In genomic region chr6:31149827-31150447, GRCh38 we compare ENCODE assay signal across 15 cellular contexts. TPM values are rescaled to one million over a fixed set of nuclear protein-coding genes. Genes with fewer than 3 reads are reported as not detected.
A peak's percentile ranks its signal among the peaks of the same experiment; 100 is the strongest.
DNase-seq lines count a peak whose midpoint lies in the region; ATAC-seq, FAIRE-seq and TF ChIP-seq lines count a peak whose summit lies in the region.
"Had no signal": no experiment of that assay in that cellular context is flagged by ENCODE, and none has a peak within 500 bp of the region (broad histone marks: within the 10 kb centered on the region; RNA-seq: fewer than 3 reads in every experiment).

No MANE protein-coding gene starts in this region.

- H3K79me2 ChIP-seq in HepG2 (ENCODE audit: insufficient read depth, low read length) = no peaks in the 10 kb centered on the region

- no peaks in the 10 kb centered on the region for H4K20me1 ChIP-seq in HepG2 (ENCODE audit: insufficient read depth, low read length)
- H4K20me1 ChIP-seq: BLaER1 had no signal

- peaks cover 0 to 11% (median 6%) of the 10 kb centered on the region in 4 donors for H3K4me1 ChIP-seq in liver (ENCODE audit: control insufficient read depth in 4 of 4, insufficient read depth in 4 of 4, low read length in 3 of 4)
- H3K4me1 ChIP-seq in HepG2 (ENCODE audit: insufficient read depth, low read length) = no peaks in the 10 kb centered on the region
- no peaks in the 10 kb centered on the region for H3K4me1 ChIP-seq in neuronal stem cell (ENCODE audit: control insufficient read depth in 2 of 2, insufficient read depth in 1 of 2, low read depth in 1 of 2, low read length in 2 of 2)

- H2AK5ac ChIP-seq in neuronal stem cell (ENCODE audit: low read depth, low read length) = no peak overlapping the region

- peaks cover 0 to 4% (median 3%) of the 10 kb centered on the region in 4 donors for H3K36me3 ChIP-seq in liver (ENCODE audit: control insufficient read depth in 4 of 4, insufficient read depth in 3 of 4, low read depth in 1 of 4, low read length in 3 of 4)
- H3K36me3 ChIP-seq in HepG2 (replicated peaks in 1 of 2; ENCODE audit: control insufficient read depth in 1 of 2, insufficient read depth in 2 of 2, low read length in 2 of 2) = peaks cover 3 to 23% of the 10 kb centered on the region in 2 experiments; a peak in 4 of 5 replicates
- peaks cover 31 to 60% of the 10 kb centered on the region in 2 donors for H3K36me3 ChIP-seq in neuronal stem cell (replicated peaks in 1 of 2; ENCODE audit: control insufficient read depth in 2 of 2, insufficient read depth in 2 of 2, low read length in 2 of 2)

- H3K9me3 ChIP-seq in liver (ENCODE audit: control insufficient read depth in 4 of 4, low read length in 3 of 4) (no peaks in the 10 kb centered on the region), HepG2 (ENCODE audit: low read length) (no peaks in the 10 kb centered on the region), neuronal stem cell (replicated peaks in 1 of 2; ENCODE audit: control insufficient read depth in 2 of 2, insufficient read depth in 1 of 2, low read depth in 1 of 2, low read length in 2 of 2) (no peaks in the 10 kb centered on the region)
- H3K9me3 ChIP-seq: BLaER1 had no signal

- H3K4ac ChIP-seq in neuronal stem cell (ENCODE audit: low read length) = no peak overlapping the region

- H3K4me3 ChIP-seq in liver (ENCODE audit: low read depth in 1 of 3, low read length in 3 of 3) (no peak overlapping the region), HepG2 (replicated peaks in 1 of 3; ENCODE audit: insufficient read depth in 1 of 3, low read depth in 2 of 3, low read length in 3 of 3) (no peak overlapping the region), neuronal stem cell (ENCODE audit: low read length in 2 of 2) (no peak overlapping the region)
- H3K4me3 ChIP-seq: BLaER1 had no signal

- in situ Hi-C loops in HepG2 (cut with HindIII; ENCODE audit: extremely low pct_ligation_motif_present, low pct_unique_long_range_greater_than_20kb) = no loop called here

- H3K4me2 ChIP-seq in HepG2 (ENCODE audit: low read depth, low read length) (no peak overlapping the region), neuronal stem cell (ENCODE audit: insufficient read depth, low read length, poor library complexity, severe bottlenecking) (no peak overlapping the region)
- H3K4me2 ChIP-seq: BLaER1 had no signal

- DNase-seq in HepG2 (ENCODE audit: low spot score) = no peak
- no peak for DNase-seq in RWPE1 (ENCODE audit: low spot score)
- no peak for DNase-seq in neuronal stem cell (ENCODE audit: low spot score)
- DNase-seq in activated T-cell treated with anti-CD3 and anti-CD28 coated beads for 4 hours = no peak
- DNase-seq in omental fat pad (ENCODE audit: low spot score) = no peak
- no peak for DNase-seq in T-helper 2 cell
- DNase-seq: 8988T; AML-193; CD4-positive, CD25-positive, alpha-beta regulatory T cell; DMS53; GF-D8; H7 had no signal

- no peak overlapping the region for H2BK12ac ChIP-seq in neuronal stem cell (ENCODE audit: low read length)

- 50% methylated on average over 6 of the region's 6 CpGs for WGBS in liver
- WGBS in HepG2 (ENCODE audit: low lambda C conversion rate) = 82% methylated on average over 5 of the region's 6 CpGs
- no CpG with 5 or more reads among the region's 6 CpGs for WGBS in neuronal stem cell (ENCODE audit: extremely low coverage in 2 of 2, insufficient read length in 2 of 2, insufficient replicate concordance in 1 of 2), 2 donors

- ATAC-seq in HepG2 (no peak), omental fat pad (ENCODE audit: low FRiP score) (no peak)

- intact Hi-C loops in HepG2 (cut with micrococcal nuclease; ENCODE audit: unreplicated experiment) = no loop called here

- H2AFZ ChIP-seq in HepG2 (ENCODE audit: low read length) = no peak overlapping the region
- no peak overlapping the region for H2AFZ ChIP-seq in neuronal stem cell (ENCODE audit: low read length)

- H3K27me3 ChIP-seq in liver (ENCODE audit: control insufficient read depth in 4 of 4, insufficient read depth in 4 of 4, low read length in 3 of 4) (no peaks in the 10 kb centered on the region), HepG2 (ENCODE audit: control insufficient read depth in 1 of 2, insufficient read depth in 2 of 2, low read length in 2 of 2) (no peaks in the 10 kb centered on the region), neuronal stem cell (ENCODE audit: control insufficient read depth in 3 of 3, insufficient read depth in 3 of 3, low read depth in 1 of 3, low read length in 3 of 3) (no peaks in the 10 kb centered on the region)
- H3K27me3 ChIP-seq: BLaER1 had no signal

- H2BK5ac ChIP-seq in neuronal stem cell (ENCODE audit: low read length) = no peak overlapping the region

- no peak overlapping the region for H3K14ac ChIP-seq in neuronal stem cell (ENCODE audit: low read length)

- no peak overlapping the region for H4K8ac ChIP-seq in neuronal stem cell (ENCODE audit: low read depth, low read length)

- POLR2A ChIA-PET in HepG2 (lab: Yijun Ruan, JAX) (no interaction called here), RWPE1 (lab: Yijun Ruan, JAX; ENCODE audit: low non-redundant PET) (no interaction called here)

- TF ChIP-seq RAD21 in liver (IDR thresholded peaks at IDR 0.05) = peak in 1 of 2 donors; percentile 29
- TF ChIP-seq RAD21 in HepG2 (CRISPR knock-in tag; IDR thresholded peaks at IDR 0.05) = no peak

- no peak overlapping the region for H3K18ac ChIP-seq in neuronal stem cell (ENCODE audit: low read length)

- BruUV-seq in HepG2 (replicated peaks; lab: Mats Ljungman, UMichigan) = no TSS peak

- H2BK120ac ChIP-seq in neuronal stem cell (ENCODE audit: low read depth, low read length) = no peak overlapping the region

- TF ChIP-seq CTCF in liver (IDR thresholded peaks at IDR 0.05; ENCODE audit: low read depth, low read length, missing input control) (no peak), HepG2 (CRISPR knock-in tag; IDR thresholded peaks at IDR 0.05) (no peak), RWPE1 (conservative IDR thresholded peaks at IDR 0.05; ENCODE audit: low read depth) (no peak), omental fat pad (IDR thresholded peaks at IDR 0.05) (no peak)

- no peak overlapping the region for H4K91ac ChIP-seq in neuronal stem cell (ENCODE audit: low read depth, low read length, poor library complexity)

- peaks cover 2% of the 10 kb centered on the region for H3K79me1 ChIP-seq in neuronal stem cell (ENCODE audit: low read depth, low read length)

- CTCF ChIA-PET in HepG2 (lab: Yijun Ruan, JAX; ENCODE audit: low intra/inter-chr PET ratio, low total read pairs) (no interaction called here), RWPE1 (lab: Yijun Ruan, JAX) (interaction anchor here (1.1 kb wide), 1 partner anchor 216 kb away, joined by 3 read pairs; no protein-coding TSS in a partner anchor)

- no peak for FAIRE-seq in HepG2 (lab: Jason Lieb, UNC)

- no peak for TF ChIP-seq POLR2A in HepG2 (IDR thresholded peaks at IDR 0.05; ENCODE audit: insufficient read depth in 1 of 2, low read depth in 2 of 2, low read length in 2 of 2)

- no peak overlapping the region for H2BK15ac ChIP-seq in neuronal stem cell (ENCODE audit: low read length)

- H3K27ac ChIP-seq in liver (ENCODE audit: low read depth in 1 of 2, low read length in 2 of 2) (peak overlapping the region in 1 of 2 donors; percentile 38), HepG2 (ENCODE audit: extremely low read length, insufficient read depth, low read length) (no peak overlapping the region), RWPE1 (peak overlapping the region; percentile 15; the same call in 1 of the 2 replicates), neuronal stem cell (replicated peaks; ENCODE audit: low read length) (no peak overlapping the region)
- H3K27ac ChIP-seq: BLaER1 had no signal

- H3K23ac ChIP-seq in neuronal stem cell (ENCODE audit: low read depth, low read length, poor library complexity) = peak overlapping the region; percentile 8

- no peak overlapping the region for H3K9ac ChIP-seq in liver (ENCODE audit: low read depth in 1 of 2, low read length in 2 of 2)
- no peak overlapping the region for H3K9ac ChIP-seq in HepG2 (ENCODE audit: insufficient read depth, low read depth, low read length)
- peak overlapping the region; percentile 30 for H3K9ac ChIP-seq in neuronal stem cell (ENCODE audit: low read depth, low read length, poor library complexity)
- H3K9ac ChIP-seq: BLaER1 had no signal

- TF ChIP-seq EP300 in HepG2 (IDR thresholded peaks at IDR 0.05; ENCODE audit: low read depth in 2 of 2, low read length in 2 of 2) (no peak), HepG2 (CRISPR knock-in tag; IDR thresholded peaks at IDR 0.05; ENCODE audit: borderline replicate concordance) (no peak)

RNA-seq across cellular contexts. Expression of gene CCHCR1, which starts 7.7 kb away (rescaled TPM):
- total RNA-seq in liver (1 to 10 TPM; 6.9 to 9.9 TPM), HepG2 (2016; rRNA removed; fragmentation: Illumina TruSeq; extraction: Trizol) (20.2 and 28.2 TPM in 2 replicates), omental fat pad (10 to 100 TPM in 1 of 4 donors, 1 to 10 TPM in 3; 4.6 to 21.1 (median 5.0) TPM)
- polyA plus RNA-seq in liver (1 to 10 TPM; 3.1 to 5.6 TPM), HepG2 (2011; rRNA removed) (14.6 and 17.2 TPM in 2 replicates)
- 5.6 and 7.6 TPM in 2 replicates for total RNA-seq in HepG2 (2016; cell fraction: cytosol; rRNA removed; fragmentation: Illumina TruSeq; extraction: Trizol; ENCODE audit: low read depth)
- 19.0 and 29.4 TPM in 2 replicates for total RNA-seq in HepG2 (2016; cell fraction: insoluble cytoplasmic fraction; rRNA removed; fragmentation: Illumina TruSeq; extraction: Trizol)
- 10.6 and 11.4 TPM in 2 replicates for total RNA-seq in HepG2 (2016; cell fraction: membrane; rRNA removed; fragmentation: Illumina TruSeq; extraction: Trizol)
- 20.5 and 26.7 TPM in 2 replicates for total RNA-seq in HepG2 (2016; cell fraction: nucleus; rRNA removed; fragmentation: Illumina TruSeq; extraction: Trizol)
- polyA plus RNA-seq in HepG2 (2011; cell fraction: cytosol; rRNA removed) = 8.4 and 14.3 TPM in 2 replicates
- polyA plus RNA-seq in HepG2 (2011; cell fraction: nucleus; rRNA removed) = 49.5 and 64.7 TPM in 2 replicates
- 12.0 and 18.0 TPM in 2 replicates for polyA plus RNA-seq in HepG2 (2012)
- 2.7 and 2.8 TPM in 2 replicates for polyA plus RNA-seq in HepG2 (2016; cell fraction: cytosol; fragmentation: Illumina TruSeq; extraction: Trizol; ENCODE audit: low read depth)
- polyA plus RNA-seq in HepG2 (2016; cell fraction: insoluble cytoplasmic fraction; fragmentation: Illumina TruSeq; extraction: Trizol; ENCODE audit: low read depth) = 16.4 and 20.5 TPM in 2 replicates
- 7.8 and 8.1 TPM in 2 replicates for polyA plus RNA-seq in HepG2 (2016; cell fraction: membrane; fragmentation: Illumina TruSeq; extraction: Trizol; ENCODE audit: low read depth)
- polyA plus RNA-seq in HepG2 (2016; cell fraction: nucleus; fragmentation: Illumina TruSeq; extraction: Trizol; ENCODE audit: insufficient read depth, low read depth) = 72.2 and 76.1 TPM in 2 replicates
- 12.4 and 20.4 TPM in 2 replicates for polyA minus RNA-seq in HepG2 (2011; rRNA and poly(A)+ RNA removed; ENCODE audit: low replicate concordance)
- polyA minus RNA-seq in HepG2 (2011; cell fraction: cytosol; rRNA and poly(A)+ RNA removed) = 3.7 and 6.5 TPM in 2 replicates
- polyA minus RNA-seq in HepG2 (2011; cell fraction: nucleus; rRNA and poly(A)+ RNA removed) = 19.4 and 23.5 TPM in 2 replicates
- polyA plus RNA-seq in neuronal stem cell (2013, experiment 1 of 2) = 23.5 TPM
- 21.1 TPM for polyA plus RNA-seq in neuronal stem cell (2013, experiment 2 of 2)

RNA-seq across cellular contexts. Expression of gene TCF19, which starts 8.5 kb away (rescaled TPM):
- total RNA-seq in liver (10 to 100 TPM in 1 of 2 donors, under 1 TPM in 1; 0.67 to 16.8 TPM), HepG2 (2016; rRNA removed; fragmentation: Illumina TruSeq; extraction: Trizol) (20.5 and 22.2 TPM in 2 replicates), omental fat pad (10 to 100 TPM in 1 of 4 donors, 1 to 10 TPM in 3; 1.9 to 19.5 (median 2.7) TPM)
- polyA plus RNA-seq in liver (1 to 10 TPM in 1 of 2 donors, under 1 TPM in 1; 0.63 to 3.4 TPM), HepG2 (2011; rRNA removed) (4.2 and 4.9 TPM in 2 replicates)
- total RNA-seq in HepG2 (2016; cell fraction: cytosol; rRNA removed; fragmentation: Illumina TruSeq; extraction: Trizol; ENCODE audit: low read depth) = 8.5 and 9.7 TPM in 2 replicates
- total RNA-seq in HepG2 (2016; cell fraction: insoluble cytoplasmic fraction; rRNA removed; fragmentation: Illumina TruSeq; extraction: Trizol) = 17.5 and 22.8 TPM in 2 replicates
- total RNA-seq in HepG2 (2016; cell fraction: membrane; rRNA removed; fragmentation: Illumina TruSeq; extraction: Trizol) = 25.7 and 29.6 TPM in 2 replicates
- 13.6 and 14.7 TPM in 2 replicates for total RNA-seq in HepG2 (2016; cell fraction: nucleus; rRNA removed; fragmentation: Illumina TruSeq; extraction: Trizol)
- polyA plus RNA-seq in HepG2 (2011; cell fraction: cytosol; rRNA removed) = 3.5 and 5.9 TPM in 2 replicates
- 10.1 and 12.2 TPM in 2 replicates for polyA plus RNA-seq in HepG2 (2011; cell fraction: nucleus; rRNA removed)
- polyA plus RNA-seq in HepG2 (2012) = 2.8 and 4.9 TPM in 2 replicates
- polyA plus RNA-seq in HepG2 (2016; cell fraction: cytosol; fragmentation: Illumina TruSeq; extraction: Trizol; ENCODE audit: low read depth) = 7.5 and 9.1 TPM in 2 replicates
- polyA plus RNA-seq in HepG2 (2016; cell fraction: insoluble cytoplasmic fraction; fragmentation: Illumina TruSeq; extraction: Trizol; ENCODE audit: low read depth) = 15.0 and 17.9 TPM in 2 replicates
- polyA plus RNA-seq in HepG2 (2016; cell fraction: membrane; fragmentation: Illumina TruSeq; extraction: Trizol; ENCODE audit: low read depth) = 19.5 and 20.5 TPM in 2 replicates
- polyA plus RNA-seq in HepG2 (2016; cell fraction: nucleus; fragmentation: Illumina TruSeq; extraction: Trizol; ENCODE audit: insufficient read depth, low read depth) = 26.3 and 27.2 TPM in 2 replicates
- polyA minus RNA-seq in HepG2 (2011; rRNA and poly(A)+ RNA removed; ENCODE audit: low replicate concordance) = 7.4 and 26.1 TPM in 2 replicates
- 2.7 and 3.3 TPM in 2 replicates for polyA minus RNA-seq in HepG2 (2011; cell fraction: cytosol; rRNA and poly(A)+ RNA removed)
- 2.6 and 3.5 TPM in 2 replicates for polyA minus RNA-seq in HepG2 (2011; cell fraction: nucleus; rRNA and poly(A)+ RNA removed)
- polyA plus RNA-seq in neuronal stem cell (2013, experiment 1 of 2) = 6.3 TPM
- polyA plus RNA-seq in neuronal stem cell (2013, experiment 2 of 2) = 6.0 TPM

RNA-seq across cellular contexts. Expression of gene PSORS1C2, which starts 11.1 kb away (rescaled TPM):
- total RNA-seq in liver (not detected), HepG2 (2016; rRNA removed; fragmentation: Illumina TruSeq; extraction: Trizol) (not detected in 2 replicates), omental fat pad (not detected)
- polyA plus RNA-seq in liver (not detected), HepG2 (2011; rRNA removed) (not detected in 2 replicates)
- total RNA-seq in HepG2 (2016; cell fraction: cytosol; rRNA removed; fragmentation: Illumina TruSeq; extraction: Trizol; ENCODE audit: low read depth) = not detected in 2 replicates
- total RNA-seq in HepG2 (2016; cell fraction: insoluble cytoplasmic fraction; rRNA removed; fragmentation: Illumina TruSeq; extraction: Trizol) = not detected in 2 replicates
- total RNA-seq in HepG2 (2016; cell fraction: membrane; rRNA removed; fragmentation: Illumina TruSeq; extraction: Trizol) = not detected in 2 replicates
- not detected in 2 replicates for total RNA-seq in HepG2 (2016; cell fraction: nucleus; rRNA removed; fragmentation: Illumina TruSeq; extraction: Trizol)
- polyA plus RNA-seq in HepG2 (2011; cell fraction: cytosol; rRNA removed) = not detected in 2 replicates
- polyA plus RNA-seq in HepG2 (2011; cell fraction: nucleus; rRNA removed) = not detected in 2 replicates
- polyA plus RNA-seq in HepG2 (2012) = not detected in 2 replicates
- not detected in 2 replicates for polyA plus RNA-seq in HepG2 (2016; cell fraction: cytosol; fragmentation: Illumina TruSeq; extraction: Trizol; ENCODE audit: low read depth)
- polyA plus RNA-seq in HepG2 (2016; cell fraction: insoluble cytoplasmic fraction; fragmentation: Illumina TruSeq; extraction: Trizol; ENCODE audit: low read depth) = not detected in 2 replicates
- not detected in 2 replicates for polyA plus RNA-seq in HepG2 (2016; cell fraction: membrane; fragmentation: Illumina TruSeq; extraction: Trizol; ENCODE audit: low read depth)
- not detected in 2 replicates for polyA plus RNA-seq in HepG2 (2016; cell fraction: nucleus; fragmentation: Illumina TruSeq; extraction: Trizol; ENCODE audit: insufficient read depth, low read depth)
- polyA minus RNA-seq in HepG2 (2011; rRNA and poly(A)+ RNA removed; ENCODE audit: low replicate concordance) = not detected in 2 replicates
- not detected in 2 replicates for polyA minus RNA-seq in HepG2 (2011; cell fraction: cytosol; rRNA and poly(A)+ RNA removed)
- not detected in 2 replicates for polyA minus RNA-seq in HepG2 (2011; cell fraction: nucleus; rRNA and poly(A)+ RNA removed)
- polyA plus RNA-seq in neuronal stem cell (2013, experiment 1 of 2) = 0.04 TPM
- 0.03 TPM for polyA plus RNA-seq in neuronal stem cell (2013, experiment 2 of 2)
- total RNA-seq: CD4-positive, CD25-positive, alpha-beta regulatory T cell; HT-29 had no signal
- polyA plus RNA-seq: CD4-positive, CD25-positive, alpha-beta regulatory T cell had no signal

RNA-seq across cellular contexts. Expression of gene POU5F1, which starts 20.5 kb away (rescaled TPM):
- total RNA-seq in liver (1 to 10 TPM in 1 of 2 donors, not detected in 1; 3.2 TPM), HepG2 (2016; rRNA removed; fragmentation: Illumina TruSeq; extraction: Trizol) (1.2 and 2.5 TPM in 2 replicates), omental fat pad (1 to 10 TPM in 2 of 4 donors, under 1 TPM in 1, not detected in 1; 0.37 to 2.4 (median 1.3) TPM)
- polyA plus RNA-seq in liver (under 1 TPM in 1 of 2 donors, not detected in 1; 0.32 TPM), HepG2 (2011; rRNA removed) (6.8 and 7.2 TPM in 2 replicates)
- total RNA-seq in HepG2 (2016; cell fraction: cytosol; rRNA removed; fragmentation: Illumina TruSeq; extraction: Trizol; ENCODE audit: low read depth) = 0.30 and 0.44 TPM in 2 replicates
- 1.5 and 3.2 TPM in 2 replicates for total RNA-seq in HepG2 (2016; cell fraction: insoluble cytoplasmic fraction; rRNA removed; fragmentation: Illumina TruSeq; extraction: Trizol)
- total RNA-seq in HepG2 (2016; cell fraction: membrane; rRNA removed; fragmentation: Illumina TruSeq; extraction: Trizol) = 0.71 and 0.79 TPM in 2 replicates
- total RNA-seq in HepG2 (2016; cell fraction: nucleus; rRNA removed; fragmentation: Illumina TruSeq; extraction: Trizol) = 3.5 and 8.6 TPM in 2 replicates
- 1.7 and 3.2 TPM in 2 replicates for polyA plus RNA-seq in HepG2 (2011; cell fraction: cytosol; rRNA removed)
- 43.4 and 68.5 TPM in 2 replicates for polyA plus RNA-seq in HepG2 (2011; cell fraction: nucleus; rRNA removed)
- polyA plus RNA-seq in HepG2 (2012) = 6.2 and 8.3 TPM in 2 replicates
- polyA plus RNA-seq in HepG2 (2016; cell fraction: cytosol; fragmentation: Illumina TruSeq; extraction: Trizol; ENCODE audit: low read depth) = 0.62 and 0.85 TPM in 2 replicates
- polyA plus RNA-seq in HepG2 (2016; cell fraction: insoluble cytoplasmic fraction; fragmentation: Illumina TruSeq; extraction: Trizol; ENCODE audit: low read depth) = 1.5 and 2.4 TPM in 2 replicates
- 0.73 and 1.5 TPM in 2 replicates for polyA plus RNA-seq in HepG2 (2016; cell fraction: membrane; fragmentation: Illumina TruSeq; extraction: Trizol; ENCODE audit: low read depth)
- 14.3 and 19.5 TPM in 2 replicates for polyA plus RNA-seq in HepG2 (2016; cell fraction: nucleus; fragmentation: Illumina TruSeq; extraction: Trizol; ENCODE audit: insufficient read depth, low read depth)
- 0.42 and 3.8 TPM in 2 replicates for polyA minus RNA-seq in HepG2 (2011; rRNA and poly(A)+ RNA removed; ENCODE audit: low replicate concordance)
- polyA minus RNA-seq in HepG2 (2011; cell fraction: cytosol; rRNA and poly(A)+ RNA removed) = 0.53 TPM in 1 of 2 replicates, not detected in the other
- 11.1 and 13.0 TPM in 2 replicates for polyA minus RNA-seq in HepG2 (2011; cell fraction: nucleus; rRNA and poly(A)+ RNA removed)
- polyA plus RNA-seq in neuronal stem cell (2013, experiment 1 of 2) = 0.74 TPM
- 0.58 TPM for polyA plus RNA-seq in neuronal stem cell (2013, experiment 2 of 2)
- total RNA-seq: CD4-positive, CD25-positive, alpha-beta regulatory T cell had no signal

RNA-seq across cellular contexts. Expression of gene CDSN, which starts 29.7 kb away (rescaled TPM):
- total RNA-seq in liver (not detected), HepG2 (2016; rRNA removed; fragmentation: Illumina TruSeq; extraction: Trizol) (not detected in 2 replicates), omental fat pad (not detected)
- polyA plus RNA-seq in liver (not detected), HepG2 (2011; rRNA removed) (not detected in 2 replicates)
- total RNA-seq in HepG2 (2016; cell fraction: cytosol; rRNA removed; fragmentation: Illumina TruSeq; extraction: Trizol; ENCODE audit: low read depth) = not detected in 2 replicates
- total RNA-seq in HepG2 (2016; cell fraction: insoluble cytoplasmic fraction; rRNA removed; fragmentation: Illumina TruSeq; extraction: Trizol) = not detected in 2 replicates
- total RNA-seq in HepG2 (2016; cell fraction: membrane; rRNA removed; fragmentation: Illumina TruSeq; extraction: Trizol) = not detected in 2 replicates
- total RNA-seq in HepG2 (2016; cell fraction: nucleus; rRNA removed; fragmentation: Illumina TruSeq; extraction: Trizol) = not detected in 2 replicates
- polyA plus RNA-seq in HepG2 (2011; cell fraction: cytosol; rRNA removed) = not detected in 2 replicates
- not detected in 2 replicates for polyA plus RNA-seq in HepG2 (2011; cell fraction: nucleus; rRNA removed)
- not detected in 2 replicates for polyA plus RNA-seq in HepG2 (2012)
- polyA plus RNA-seq in HepG2 (2016; cell fraction: cytosol; fragmentation: Illumina TruSeq; extraction: Trizol; ENCODE audit: low read depth) = not detected in 2 replicates
- polyA plus RNA-seq in HepG2 (2016; cell fraction: insoluble cytoplasmic fraction; fragmentation: Illumina TruSeq; extraction: Trizol; ENCODE audit: low read depth) = not detected in 2 replicates
- polyA plus RNA-seq in HepG2 (2016; cell fraction: membrane; fragmentation: Illumina TruSeq; extraction: Trizol; ENCODE audit: low read depth) = not detected in 2 replicates
- polyA plus RNA-seq in HepG2 (2016; cell fraction: nucleus; fragmentation: Illumina TruSeq; extraction: Trizol; ENCODE audit: insufficient read depth, low read depth) = not detected in 2 replicates
- 0.07 TPM in 1 of 2 replicates, not detected in the other for polyA minus RNA-seq in HepG2 (2011; rRNA and poly(A)+ RNA removed; ENCODE audit: low replicate concordance)
- polyA minus RNA-seq in HepG2 (2011; cell fraction: cytosol; rRNA and poly(A)+ RNA removed) = not detected in 2 replicates
- not detected in 2 replicates for polyA minus RNA-seq in HepG2 (2011; cell fraction: nucleus; rRNA and poly(A)+ RNA removed)
- not detected for polyA plus RNA-seq in neuronal stem cell (2013, experiment 1 of 2)
- not detected for polyA plus RNA-seq in neuronal stem cell (2013, experiment 2 of 2)
- total RNA-seq: CD4-positive, CD25-positive, alpha-beta regulatory T cell; H7 had no signal
- polyA plus RNA-seq: CD4-positive, CD25-positive, alpha-beta regulatory T cell had no signal
